Comparison of ENCODE assay signal across 2 cellular contexts in genomic region chr9:88043647-88044046, GRCh38.
TF ChIP-seq lines count a peak whose summit lies in the region.

No MANE protein-coding gene starts in this region.

TF ChIP-seq in H1, 55 proteins besides CTCF, POLR2A, EP300 and RAD21:
- TF ChIP-seq TCF12 (IDR thresholded peaks at IDR 0.05; ENCODE audit: low read depth, low read length), result no peak
- no peak for TF ChIP-seq JUND (IDR thresholded peaks at IDR 0.05; ENCODE audit: low read length)
- no peak for TF ChIP-seq CTBP2 (IDR thresholded peaks at IDR 0.05; ENCODE audit: borderline replicate concordance, insufficient read depth, insufficient read length, low read length)
- TF ChIP-seq RNF2 (IDR thresholded peaks at IDR 0.05; ENCODE audit: borderline replicate concordance, low read depth, low read length, missing control alignments, poor library complexity, severe bottlenecking), result no peak
- no peak for TF ChIP-seq POU5F1 (IDR thresholded peaks at IDR 0.05; ENCODE audit: low read depth, low read length)
- no peak for TF ChIP-seq ZNF274 (IDR thresholded peaks at IDR 0.05; ENCODE audit: borderline replicate concordance, extremely low read depth, low read length)

TF ChIP-seq in neural cell, 6 proteins besides CTCF, POLR2A, EP300 and RAD21:
- TF ChIP-seq POLR2AphosphoS5 (IDR thresholded peaks at IDR 0.05) (no peak), MXI1 (conservative IDR thresholded peaks at IDR 0.05; ENCODE audit: poor library complexity, severe bottlenecking) (no peak), TAF1 (IDR thresholded peaks at IDR 0.05; ENCODE audit: low read depth) (no peak), REST (IDR thresholded peaks at IDR 0.05; ENCODE audit: borderline replicate concordance) (no peak), SMC3 (conservative IDR thresholded peaks at IDR 0.05; ENCODE audit: poor library complexity) (no peak), EZH2 (IDR thresholded peaks at IDR 0.05; ENCODE audit: borderline replicate concordance, insufficient read depth, low read length, poor library complexity, severe bottlenecking) (no peak)
